ENCODE assay signal across 18 cellular contexts in genomic region chr3:121736112-121736511, GRCh38. TPM values are rescaled to one million over a fixed set of nuclear protein-coding genes. Genes with fewer than 3 reads are reported as not detected.
DNase-seq lines count a peak whose midpoint lies in the region; ATAC-seq and TF ChIP-seq lines count a peak whose summit lies in the region.
"Had no signal": no experiment of that assay in that cellular context is flagged by ENCODE, and none has a peak within 500 bp of the region (broad histone marks: within the 10 kb centered on the region; RNA-seq: fewer than 3 reads in every experiment).

No MANE protein-coding gene starts in this region.

- no peaks in the 10 kb centered on the region for H3K9me3 Mint-ChIP-seq in activated T-cell treated with anti-CD3 and anti-CD28 coated beads, Interleukin-2, amount 50 U/mL, for 24 hours
- no peaks in the 10 kb centered on the region for H3K9me3 Mint-ChIP-seq in chondrocyte (ENCODE audit: low read depth)
- no peaks in the 10 kb centered on the region for H3K9me3 Mint-ChIP-seq in stimulated activated naive B cell treated with anti-CD40 and anti-IgM and Interleukin-4, amounts not matched to agents 10 μg/mL and 1 μg/mL and 100 μg/mL, for 72 hours
- H3K9me3 Mint-ChIP-seq: T-helper 2 cell treated with Interferon-gamma antibody and Interleukin-4, amounts not matched to agents 5 μg/mL and 100 μg/mL, for 36 hours had no signal

- H3K27me3 Mint-ChIP-seq in activated T-cell treated with anti-CD3 and anti-CD28 coated beads, Interleukin-2, amount 50 U/mL, for 24 hours: no peaks in the 10 kb centered on the region
- no peaks in the 10 kb centered on the region for H3K27me3 Mint-ChIP-seq in chondrocyte (ENCODE audit: low read depth)
- no peaks in the 10 kb centered on the region for H3K27me3 Mint-ChIP-seq in stimulated activated naive B cell treated with anti-CD40 and anti-IgM and Interleukin-4, amounts not matched to agents 10 μg/mL and 1 μg/mL and 100 μg/mL, for 72 hours

- no peak for TF ChIP-seq CTCF in chondrocyte (IDR thresholded peaks at IDR 0.05)

- H3K4me1 Mint-ChIP-seq in activated T-cell treated with anti-CD3 and anti-CD28 coated beads, Interleukin-2, amount 50 U/mL, for 24 hours (ENCODE audit: low read depth): peaks cover 56% of the 10 kb centered on the region
- peaks cover 73% of the 10 kb centered on the region for H3K4me1 Mint-ChIP-seq in chondrocyte (ENCODE audit: low read depth)
- peaks cover 24 to 38% of the 10 kb centered on the region in 2 donors for H3K4me1 Mint-ChIP-seq in stimulated activated naive B cell treated with anti-CD40 and anti-IgM and Interleukin-4, amounts not matched to agents 10 μg/mL and 1 μg/mL and 100 μg/mL, for 72 hours

- H3K4me3 Mint-ChIP-seq in activated T-cell treated with anti-CD3 and anti-CD28 coated beads, Interleukin-2, amount 50 U/mL, for 24 hours: no peak overlapping the region
- H3K4me3 Mint-ChIP-seq in chondrocyte (ENCODE audit: unreplicated experiment): no peak overlapping the region
- H3K4me3 Mint-ChIP-seq in stimulated activated naive B cell treated with anti-CD40 and anti-IgM and Interleukin-4, amounts not matched to agents 10 μg/mL and 1 μg/mL and 100 μg/mL, for 72 hours: no peak overlapping the region
- H3K4me3 Mint-ChIP-seq: T-helper 2 cell treated with Interferon-gamma antibody and Interleukin-4, amounts not matched to agents 5 μg/mL and 100 μg/mL, for 36 hours had no signal

- peak overlapping the region; percentile 86 for H3K27ac Mint-ChIP-seq in activated T-cell treated with anti-CD3 and anti-CD28 coated beads, Interleukin-2, amount 50 U/mL, for 24 hours
- peak overlapping the region; percentile 51 for H3K27ac Mint-ChIP-seq in chondrocyte (ENCODE audit: unreplicated experiment)
- H3K27ac Mint-ChIP-seq in stimulated activated naive B cell treated with anti-CD40 and anti-IgM and Interleukin-4, amounts not matched to agents 10 μg/mL and 1 μg/mL and 100 μg/mL, for 72 hours: peak overlapping the region; percentile 37
- H3K27ac Mint-ChIP-seq: T-helper 2 cell treated with Interferon-gamma antibody and Interleukin-4, amounts not matched to agents 5 μg/mL and 100 μg/mL, for 36 hours had no signal

- ATAC-seq in stimulated activated naive B cell treated with anti-CD40 and anti-IgM and Interleukin-4, amounts not matched to agents 10 μg/mL and 1 μg/mL and 100 μg/mL, for 72 hours (replicated peaks): no peak

- no peak overlapping the region for H3K27ac ChIP-seq in substantia nigra (ENCODE audit: low read depth, low read length, poor library complexity, severe bottlenecking)
- H3K27ac ChIP-seq: colonic mucosa, SJCRH30, tibial nerve had no signal

- DNase-seq in activated T-cell treated with anti-CD3 and anti-CD28 coated beads, Interleukin-2, amount 50 U/mL, for 24 hours: no peak
- DNase-seq in activated T-cell treated with anti-CD3 and anti-CD28 coated beads, Interleukin-2, amount 50 U/mL, for 48 hours: no peak
- DNase-seq in M059J (ENCODE audit: low read depth) (peak; percentile 56), chondrocyte (ENCODE audit: low spot score) (no peak), NCI-H226 (no peak), substantia nigra (lab: John Stamatoyannopoulos, UW) (no peak)
- DNase-seq in stimulated activated naive B cell treated with anti-CD40 and anti-IgM and Interleukin-4, amounts not matched to agents 10 μg/mL and 1 μg/mL and 100 μg/mL, for 72 hours: no peak
- no peak for DNase-seq in effector CD8-positive, alpha-beta T cell (lab: John Stamatoyannopoulos, UW)
- DNase-seq: amygdala; colonic mucosa; foreskin melanocyte; NCI-H1417 treated with DMSO at 0.1 percent for 48 hours; NCI-H69; OCI-M1; SJCRH30; stimulated activated CD4-positive, alpha-beta T cell treated with anti-CD3 and anti-CD28 coated beads, Interleukin-12 subunit alpha, Interleukin-12 subunit beta, amount 100 ng/mL, for 4 hours had no signal

- H3K36me3 Mint-ChIP-seq in activated T-cell treated with anti-CD3 and anti-CD28 coated beads, Interleukin-2, amount 50 U/mL, for 24 hours (ENCODE audit: low read depth): peaks cover 24% of the 10 kb centered on the region
- no peaks in the 10 kb centered on the region for H3K36me3 Mint-ChIP-seq in chondrocyte (ENCODE audit: low read depth)
- peaks cover 5 to 16% of the 10 kb centered on the region in 2 donors for H3K36me3 Mint-ChIP-seq in stimulated activated naive B cell treated with anti-CD40 and anti-IgM and Interleukin-4, amounts not matched to agents 10 μg/mL and 1 μg/mL and 100 μg/mL, for 72 hours

RNA-seq across cellular contexts. Expression of gene GOLGB1, which starts 13.4 kb away (rescaled TPM):
- 16.4 and 30.4 TPM in 2 replicates for total RNA-seq in M059J (2014; rRNA removed; shearing (Covaris generic))
- 63.6 to 88.0 TPM (median 65.0 TPM) in 3 replicates for total RNA-seq in chondrocyte
